Comparison of ENCODE assay signal across 19 cellular contexts in genomic region chr7:151836191-151836926, GRCh38. TPM values are rescaled to one million over a fixed set of nuclear protein-coding genes. Genes with fewer than 3 reads are reported as not detected.
DNase-seq lines count a peak whose midpoint lies in the region; ATAC-seq and TF ChIP-seq lines count a peak whose summit lies in the region.
"Had no signal": no experiment of that assay in that cellular context is flagged by ENCODE, and none has a peak within 500 bp of the region (broad histone marks: within the 10 kb centered on the region; RNA-seq: fewer than 3 reads in every experiment).

No MANE protein-coding gene starts in this region.

- H3K9me3 ChIP-seq in lower lobe of right lung (no peaks in the 10 kb centered on the region), spleen (no peaks in the 10 kb centered on the region), suprapubic skin (no peaks in the 10 kb centered on the region)
- H3K9me3 ChIP-seq: Peyer's patch, SJSA1 had no signal

- TF ChIP-seq EP300 in suprapubic skin (IDR thresholded peaks at IDR 0.05): no peak

- no peak overlapping the region for H3K4me3 Mint-ChIP-seq in CD14-positive monocyte
- no peak overlapping the region for H3K4me3 Mint-ChIP-seq in activated T-helper 17 cell treated with anti-CD3 and anti-CD28 coated beads, Interleukin-2, amount 50 U/mL, for 72 hours
- H3K4me3 Mint-ChIP-seq: GM23338 had no signal

- no peak overlapping the region for H3K4me3 ChIP-seq in lower lobe of right lung
- no peak overlapping the region for H3K4me3 ChIP-seq in spleen
- H3K4me3 ChIP-seq in suprapubic skin: no peak overlapping the region
- H3K4me3 ChIP-seq: GM23338, Peyer's patch, SJSA1 had no signal

- intact Hi-C loops in CD14-positive monocyte (cut with micrococcal nuclease) (loop anchor here in 1 of 2 donors (5.0 kb wide), 1 partner anchor 41 kb away; the partner anchor contains the start of gene PRKAG2), lower lobe of right lung (cut with DNase I) (no loop called here), spleen (cut with DNase I; ENCODE audit: low total_unique reads) (no loop called here)

- DNase-seq in CD14-positive monocyte (ENCODE audit: low spot score) (no peak), lower lobe of right lung (peak; percentile 15), spleen (peak; percentile 65), SW 1271 (lab: John Stamatoyannopoulos, UW) (no peak), suprapubic skin (ENCODE audit: low spot score in 2 of 2) (no peak)
- no peak for DNase-seq in stimulated activated CD4-positive, alpha-beta T cell treated with anti-CD3 and anti-CD28 coated beads, Interleukin-1b, Interleukin-23, amount 100 ng/mL, for 48 hours
- DNase-seq: HCEC 1CT, NCI-H1105 treated with DMSO at 0.1 percent for 48 hours, NCI-H1694, NCI-H2081, NCI-H2171, NCI-H345, NCI-H524, NCI-H82, Peyer's patch had no signal

- H3K27ac Mint-ChIP-seq in CD14-positive monocyte: peak overlapping the region in 5 of 7 donors; percentile 73 to 97 (median 81)
- H3K27ac Mint-ChIP-seq in activated T-helper 17 cell treated with anti-CD3 and anti-CD28 coated beads, Interleukin-2, amount 50 U/mL, for 72 hours: peak overlapping the region; percentile 47

- H3K4me1 Mint-ChIP-seq in CD14-positive monocyte: peaks cover 46% of the 10 kb centered on the region
- H3K4me1 Mint-ChIP-seq in activated T-helper 17 cell treated with anti-CD3 and anti-CD28 coated beads, Interleukin-2, amount 50 U/mL, for 72 hours: peaks cover 14% of the 10 kb centered on the region

- H3K27ac ChIP-seq in lower lobe of right lung: no peak overlapping the region
- no peak overlapping the region for H3K27ac ChIP-seq in spleen
- no peak overlapping the region for H3K27ac ChIP-seq in suprapubic skin
- H3K27ac ChIP-seq: C4-2B, Peyer's patch, SJSA1 had no signal

- H3K27me3 ChIP-seq in lower lobe of right lung (ENCODE audit: low read depth) (no peaks in the 10 kb centered on the region), spleen (replicated peaks in 1 of 7) (no peaks in the 10 kb centered on the region), suprapubic skin (no peaks in the 10 kb centered on the region)
- H3K27me3 ChIP-seq: Peyer's patch had no signal

- ATAC-seq in activated T-helper 17 cell treated with anti-CD3 and anti-CD28 coated beads, Interleukin-2, amount 50 U/mL, for 72 hours (replicated peaks): no peak
- ATAC-seq in lower lobe of right lung: no peak

- H3K36me3 Mint-ChIP-seq in CD14-positive monocyte: peaks cover 33 to 45% of the 10 kb centered on the region in 2 donors
- no peaks in the 10 kb centered on the region for H3K36me3 Mint-ChIP-seq in activated T-helper 17 cell treated with anti-CD3 and anti-CD28 coated beads, Interleukin-2, amount 50 U/mL, for 72 hours (ENCODE audit: low read depth)

- no peak for TF ChIP-seq CTCF in CD14-positive monocyte (IDR thresholded peaks at IDR 0.05)
- TF ChIP-seq CTCF in lower lobe of right lung (IDR thresholded peaks at IDR 0.05): no peak
- no peak for TF ChIP-seq CTCF in spleen (IDR thresholded peaks at IDR 0.05 in 8 of 11, conservative IDR thresholded peaks at IDR 0.05 in 3 of 11)
- no peak for TF ChIP-seq CTCF in suprapubic skin (IDR thresholded peaks at IDR 0.05)

- H3K36me3 ChIP-seq in lower lobe of right lung (peaks cover 5% of the 10 kb centered on the region), spleen (peaks cover 0 to 14% (median 0%) of the 10 kb centered on the region in 6 donors), suprapubic skin (peaks cover 4% of the 10 kb centered on the region)
- H3K36me3 ChIP-seq: SJSA1 had no signal

- WGBS in spleen, 5 donors: 90 to 96% (median 93%) methylated on average over 14 to 16 of the region's 16 CpGs
- 94% methylated on average over 9 of the region's 16 CpGs for WGBS in suprapubic skin

- peaks cover 0 to 8% (median 0%) of the 10 kb centered on the region in 3 donors for H3K27me3 Mint-ChIP-seq in CD14-positive monocyte (ENCODE audit: low read depth in 3 of 3)
- H3K27me3 Mint-ChIP-seq in activated T-helper 17 cell treated with anti-CD3 and anti-CD28 coated beads, Interleukin-2, amount 50 U/mL, for 72 hours: no peaks in the 10 kb centered on the region

- peaks cover 0 to 2% (median 0%) of the 10 kb centered on the region in 7 donors for H3K9me3 Mint-ChIP-seq in CD14-positive monocyte
- no peaks in the 10 kb centered on the region for H3K9me3 Mint-ChIP-seq in activated T-helper 17 cell treated with anti-CD3 and anti-CD28 coated beads, Interleukin-2, amount 50 U/mL, for 72 hours
- H3K9me3 Mint-ChIP-seq: GM23338 had no signal

- H3K4me1 ChIP-seq in lower lobe of right lung (peaks cover 31% of the 10 kb centered on the region), spleen (peaks cover 18 to 47% (median 35%) of the 10 kb centered on the region in 6 donors), suprapubic skin (peaks cover 20% of the 10 kb centered on the region)
- H3K4me1 ChIP-seq: SJSA1 had no signal

- TF ChIP-seq POLR2A in spleen (IDR thresholded peaks at IDR 0.05) (no peak), suprapubic skin (IDR thresholded peaks at IDR 0.05) (no peak)

RNA-seq across cellular contexts. Expression of gene PRKAG2, which starts 40.6 kb away (rescaled TPM):
- 10 to 100 TPM; 29.2 to 30.9 TPM for polyA plus RNA-seq in CD14-positive monocyte
- total RNA-seq in activated T-helper 17 cell treated with anti-CD3 and anti-CD28 coated beads, Interleukin-2, amount 50 U/mL, for 72 hours: 10 to 100 TPM; 21.6 to 31.7 TPM
- total RNA-seq in lower lobe of right lung: 35.4 TPM
- total RNA-seq in spleen: 10 to 100 TPM; 25.6 to 50.9 (median 41.3) TPM
- polyA plus RNA-seq in spleen: 10 to 100 TPM; 15.8 to 31.4 (median 18.3) TPM
- 10 to 100 TPM; 16.5 to 40.0 (median 17.3) TPM for total RNA-seq in suprapubic skin

Comparison
In these comparisons a context has a peak if more than half of its experiments do, and no peak if none do; other contexts are left out.
1. DNase-seq: peak in lower lobe of right lung (single experiment) and spleen (single experiment); none in CD14-positive monocyte (single experiment), SW 1271 (0 of 2), stimulated activated CD4-positive, alpha-beta T cell treated with anti-CD3 and anti-CD28 coated beads, Interleukin-1b, Interleukin-23, amount 100 ng/mL, for 48 hours (single experiment) and suprapubic skin (0 of 2).